Comparison of ENCODE assay signal across 15 cellular contexts in the genomic region with DNA sequence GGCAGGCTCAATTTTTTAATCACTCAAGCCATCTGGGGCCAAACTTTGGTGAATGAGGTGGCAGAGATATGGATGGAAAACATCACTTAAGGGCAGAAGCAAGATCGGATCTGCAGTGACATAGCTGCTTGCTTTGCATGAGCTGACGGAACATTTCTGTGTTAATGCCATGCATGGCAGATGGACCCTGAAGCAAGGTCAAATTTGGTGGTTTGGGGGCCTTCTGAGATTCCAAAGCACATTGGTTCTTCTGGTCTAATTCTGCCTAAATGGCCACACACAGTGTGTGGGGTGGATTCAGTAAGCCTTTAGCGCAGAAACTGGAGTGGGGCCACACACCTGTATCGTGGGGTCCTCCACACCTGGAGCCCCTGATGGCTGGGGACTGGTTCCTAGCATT. TPM values are rescaled to one million over a fixed set of nuclear protein-coding genes. Genes with fewer than 3 reads are reported as not detected.
DNase-seq lines count a peak whose midpoint lies in the region; ATAC-seq and TF ChIP-seq lines count a peak whose summit lies in the region.
"Had no signal": no experiment of that assay in that cellular context is flagged by ENCODE, and none has a peak within 500 bp of the region (broad histone marks: within the 10 kb centered on the region; RNA-seq: fewer than 3 reads in every experiment).

No MANE protein-coding gene starts in this region.

- H3K9me3 Mint-ChIP-seq in activated B cell treated with CpG ODN at 0.5 μM for 24 hours: no peaks in the 10 kb centered on the region
- H3K9me3 Mint-ChIP-seq in naive B cell: no peaks in the 10 kb centered on the region
- no peaks in the 10 kb centered on the region for H3K9me3 Mint-ChIP-seq in stimulated activated naive B cell treated with anti-CD40 and anti-IgM and Interleukin-4, amounts not matched to agents 10 μg/mL and 1 μg/mL and 100 μg/mL, for 72 hours
- no peaks in the 10 kb centered on the region for H3K9me3 Mint-ChIP-seq in activated naive CD8-positive, alpha-beta T cell treated with anti-CD3 and anti-CD28 coated beads, Interleukin-2, amount 50 U/mL, for 24 hours
- H3K9me3 Mint-ChIP-seq: CD4-positive, alpha-beta T cell had no signal

- TF ChIP-seq CTCF in activated B cell treated with CpG ODN at 0.5 μM for 24 hours (IDR thresholded peaks at IDR 0.05): no peak

- H3K4me1 Mint-ChIP-seq in activated B cell treated with CpG ODN at 0.5 μM for 24 hours: peaks cover 20% of the 10 kb centered on the region
- H3K4me1 Mint-ChIP-seq in naive B cell: peaks cover 0 to 15% (median 14%) of the 10 kb centered on the region in 3 donors
- H3K4me1 Mint-ChIP-seq in stimulated activated naive B cell treated with anti-CD40 and anti-IgM and Interleukin-4, amounts not matched to agents 10 μg/mL and 1 μg/mL and 100 μg/mL, for 72 hours: peaks cover 6 to 9% of the 10 kb centered on the region in 2 donors
- H3K4me1 Mint-ChIP-seq in activated naive CD8-positive, alpha-beta T cell treated with anti-CD3 and anti-CD28 coated beads, Interleukin-2, amount 50 U/mL, for 24 hours: no peaks in the 10 kb centered on the region

- no peaks in the 10 kb centered on the region for H3K27me3 Mint-ChIP-seq in activated B cell treated with CpG ODN at 0.5 μM for 24 hours
- H3K27me3 Mint-ChIP-seq in naive B cell: no peaks in the 10 kb centered on the region
- H3K27me3 Mint-ChIP-seq in stimulated activated naive B cell treated with anti-CD40 and anti-IgM and Interleukin-4, amounts not matched to agents 10 μg/mL and 1 μg/mL and 100 μg/mL, for 72 hours: no peaks in the 10 kb centered on the region
- H3K27me3 Mint-ChIP-seq in activated naive CD8-positive, alpha-beta T cell treated with anti-CD3 and anti-CD28 coated beads, Interleukin-2, amount 50 U/mL, for 24 hours: no peaks in the 10 kb centered on the region
- H3K27me3 Mint-ChIP-seq: CD4-positive, alpha-beta T cell had no signal

- no peak overlapping the region for H3K4me3 Mint-ChIP-seq in activated B cell treated with CpG ODN at 0.5 μM for 24 hours
- H3K4me3 Mint-ChIP-seq in naive B cell: peak overlapping the region in 1 of 8 donors; percentile 70
- no peak overlapping the region for H3K4me3 Mint-ChIP-seq in stimulated activated naive B cell treated with anti-CD40 and anti-IgM and Interleukin-4, amounts not matched to agents 10 μg/mL and 1 μg/mL and 100 μg/mL, for 72 hours
- no peak overlapping the region for H3K4me3 Mint-ChIP-seq in activated naive CD8-positive, alpha-beta T cell treated with anti-CD3 and anti-CD28 coated beads, Interleukin-2, amount 50 U/mL, for 24 hours
- H3K4me3 Mint-ChIP-seq: CD4-positive, alpha-beta T cell had no signal

- ATAC-seq in activated B cell treated with CpG ODN at 0.5 μM for 24 hours (ENCODE audit: low read depth): peak; percentile 75
- ATAC-seq in naive B cell (ENCODE audit: low read depth in 2 of 2): peak; percentile 11 to 48
- peak; percentile 52 to 68 for ATAC-seq in stimulated activated naive B cell treated with anti-CD40 and anti-IgM and Interleukin-4, amounts not matched to agents 10 μg/mL and 1 μg/mL and 100 μg/mL, for 72 hours (replicated peaks)
- ATAC-seq in activated naive CD8-positive, alpha-beta T cell treated with anti-CD3 and anti-CD28 coated beads, Interleukin-2, amount 50 U/mL, for 24 hours: no peak
- ATAC-seq in GM18867 (IDR thresholded peaks at IDR 0.05; ENCODE audit: unreplicated experiment): no peak
- ATAC-seq in HG02759 (IDR thresholded peaks at IDR 0.05; ENCODE audit: unreplicated experiment): no peak

- no peak overlapping the region for H3K27ac Mint-ChIP-seq in activated B cell treated with CpG ODN at 0.5 μM for 24 hours
- peak overlapping the region in 3 of 6 donors; percentile 14 to 89 (median 22) for H3K27ac Mint-ChIP-seq in naive B cell
- peak overlapping the region; percentile 88 for H3K27ac Mint-ChIP-seq in stimulated activated naive B cell treated with anti-CD40 and anti-IgM and Interleukin-4, amounts not matched to agents 10 μg/mL and 1 μg/mL and 100 μg/mL, for 72 hours
- no peak overlapping the region for H3K27ac Mint-ChIP-seq in activated naive CD8-positive, alpha-beta T cell treated with anti-CD3 and anti-CD28 coated beads, Interleukin-2, amount 50 U/mL, for 24 hours
- H3K27ac Mint-ChIP-seq: CD4-positive, alpha-beta T cell had no signal

- CTCF ChIA-PET in activated B cell treated with CpG ODN at 0.5 μM for 24 hours (lab: Charles Lee): no interaction called here

- DNase-seq in NAMALWA (ENCODE audit: low spot score) (peak; percentile 35), activated B cell treated with CpG ODN at 0.5 μM for 24 hours (no peak), naive B cell (no peak)
- no peak for DNase-seq in stimulated activated naive B cell treated with anti-CD40 and anti-IgM and Interleukin-4, amounts not matched to agents 10 μg/mL and 1 μg/mL and 100 μg/mL, for 72 hours
- DNase-seq in activated naive CD8-positive, alpha-beta T cell treated with anti-CD3 and anti-CD28 coated beads, Interleukin-2, amount 50 U/mL, for 24 hours: no peak
- DNase-seq: ACHN; CD4-positive, alpha-beta T cell; DMS153; DMS79; GDM1; GOT3; H7 had no signal

- H3K36me3 Mint-ChIP-seq in activated B cell treated with CpG ODN at 0.5 μM for 24 hours (ENCODE audit: low read depth) (peaks cover 84% of the 10 kb centered on the region), naive B cell (peaks cover 19 to 39% of the 10 kb centered on the region in 2 donors)
- H3K36me3 Mint-ChIP-seq in stimulated activated naive B cell treated with anti-CD40 and anti-IgM and Interleukin-4, amounts not matched to agents 10 μg/mL and 1 μg/mL and 100 μg/mL, for 72 hours: peaks cover 34 to 50% of the 10 kb centered on the region in 2 donors
- H3K36me3 Mint-ChIP-seq in activated naive CD8-positive, alpha-beta T cell treated with anti-CD3 and anti-CD28 coated beads, Interleukin-2, amount 50 U/mL, for 24 hours (ENCODE audit: low read depth): peaks cover 14% of the 10 kb centered on the region

- intact Hi-C loops in activated B cell treated with CpG ODN at 0.5 μM for 24 hours (cut with micrococcal nuclease): no loop called here

- POLR2A ChIA-PET in activated B cell treated with CpG ODN at 0.5 μM for 24 hours (lab: Charles Lee): no interaction called here

RNA-seq across cellular contexts. Expression of gene BCL2L10, which starts 38.3 kb away (rescaled TPM):
- 0.39 and 0.42 TPM in 2 replicates for total RNA-seq in activated B cell treated with CpG ODN at 0.5 μM for 24 hours
- polyA plus RNA-seq in naive B cell (ENCODE audit: low read depth in 6 of 6): under 1 TPM in 1 of 6 donors, not detected in 5; 0.31 TPM
- total RNA-seq: Daoy, H7 had no signal

RNA-seq across cellular contexts. Expression of gene GNB5, which starts 40.3 kb away (rescaled TPM):
- total RNA-seq in activated B cell treated with CpG ODN at 0.5 μM for 24 hours: 57.4 and 64.2 TPM in 2 replicates
- polyA plus RNA-seq in naive B cell (ENCODE audit: low read depth in 6 of 6): 100 to 1,000 TPM in 1 of 6 donors, 10 to 100 TPM in 5; 76.9 to 103 (median 88.7) TPM

Comparison
In these comparisons a context has a peak if more than half of its experiments do, and no peak if none do; other contexts are left out.
1. ATAC-seq: peak in activated B cell treated with CpG ODN at 0.5 μM for 24 hours (single experiment), naive B cell (2 of 2) and stimulated activated naive B cell treated with anti-CD40 and anti-IgM and Interleukin-4, amounts not matched to agents 10 μg/mL and 1 μg/mL and 100 μg/mL, for 72 hours (2 of 2); none in activated naive CD8-positive, alpha-beta T cell treated with anti-CD3 and anti-CD28 coated beads, Interleukin-2, amount 50 U/mL, for 24 hours (single experiment), GM18867 (single experiment) and HG02759 (single experiment).